In genomic region chr18:25557006-25557405, GRCh38 we compare ENCODE assay signal across 24 cellular contexts.
DNase-seq lines count a peak whose midpoint lies in the region; ATAC-seq, FAIRE-seq and TF ChIP-seq lines count a peak whose summit lies in the region.
"Had no signal": no experiment of that assay in that cellular context is flagged by ENCODE, and none has a peak within 500 bp of the region (broad histone marks: within the 10 kb centered on the region; RNA-seq: fewer than 3 reads in every experiment).

No MANE protein-coding gene starts in this region.

- H3K9me3 ChIP-seq in pancreas (no peaks in the 10 kb centered on the region), SK-N-SH (no peaks in the 10 kb centered on the region)
- H3K9me3 ChIP-seq: BLaER1 had no signal

- H3K27ac ChIP-seq in pancreas (no peak overlapping the region), SK-N-SH (ENCODE audit: low read depth in 2 of 2, low read length in 1 of 2) (no peak overlapping the region)
- H3K27ac ChIP-seq: BLaER1, SK-N-MC had no signal

- ATAC-seq in pancreas (no peak), GM21515 (IDR thresholded peaks at IDR 0.05; ENCODE audit: unreplicated experiment) (no peak)
- ATAC-seq: GM12878, Panc1 had no signal

- DNase-seq in CD14-positive monocyte (ENCODE audit: low spot score) = peak; percentile 48
- DNase-seq in MV-4-11 (lab: John Stamatoyannopoulos, UW) = peak; percentile 28
- peak; percentile 35 for DNase-seq in SKM-1 treated with dmso at 0.1 percent for 144 hours (lab: John Stamatoyannopoulos, UW; ENCODE audit: unreplicated experiment)
- DNase-seq in mesothelial cell of epicardium (ENCODE audit: low spot score in 2 of 2, unreplicated experiment in 2 of 2) = no peak
- no peak for DNase-seq in activated effector memory CD4-positive, alpha-beta T cell treated with Interleukin-2 at 50 U/mL for 16 hours
- no peak for DNase-seq in pancreas
- DNase-seq in SK-N-SH = no peak
- DNase-seq: DND-41; GOT3; Karpas-422; MM.1S; NCI-H1417 treated with DMSO at 0.1 percent for 48 hours; NCI-H2029; NCI-H2171; NCI-H446; NCI-H69; NK-92 treated with Interleukin-12 subunit alpha and Interleukin-12 subunit beta, amount 100 ng/mL, for 24 hours had no signal

- CTCF ChIA-PET in SK-N-SH (lab: Yijun Ruan, JAX) = no interaction called here

- POLR2A ChIA-PET in SK-N-SH (lab: Yijun Ruan, JAX) = no interaction called here

- no peaks in the 10 kb centered on the region for H3K4me1 ChIP-seq in pancreas
- no peaks in the 10 kb centered on the region for H3K4me1 ChIP-seq in SK-N-SH (ENCODE audit: control insufficient read depth in 1 of 2, insufficient read depth in 2 of 2, low read depth in 1 of 2, low read length in 1 of 2)
- H3K4me1 ChIP-seq: BLaER1 had no signal

- intact Hi-C loops in CD14-positive monocyte (cut with micrococcal nuclease) (no loop called here), pancreas (cut with DNase I) (no loop called here)

- no peak overlapping the region for H3K9ac ChIP-seq in SK-N-SH
- H3K9ac ChIP-seq: BLaER1 had no signal

- H3K9me3 Mint-ChIP-seq in CD14-positive monocyte (peaks cover 0 to 3% (median 2%) of the 10 kb centered on the region in 7 donors), mesothelial cell of epicardium (peaks cover 1% of the 10 kb centered on the region)

- no peak overlapping the region for H3K4me2 ChIP-seq in SK-N-SH
- H3K4me2 ChIP-seq: BLaER1 had no signal

- H4K20me1 ChIP-seq in SK-N-SH (ENCODE audit: insufficient read depth) = no peaks in the 10 kb centered on the region
- H4K20me1 ChIP-seq: BLaER1 had no signal

- no peak overlapping the region for H2AFZ ChIP-seq in SK-N-SH (ENCODE audit: low read depth)

- 53 to 65% methylated on average over 7 of the region's 7 CpGs for WGBS in pancreas, 2 donors
- WGBS in SK-N-SH (ENCODE audit: low lambda C conversion rate) = 75% methylated on average over 7 of the region's 7 CpGs

- H3K36me3 Mint-ChIP-seq in CD14-positive monocyte = no peaks in the 10 kb centered on the region
- no peaks in the 10 kb centered on the region for H3K36me3 Mint-ChIP-seq in mesothelial cell of epicardium

- H3K27ac Mint-ChIP-seq in CD14-positive monocyte (peak overlapping the region in 3 of 7 donors; percentile 1 to 46 (median 22)), mesothelial cell of epicardium (peak overlapping the region; percentile 7)

- H3K9me2 ChIP-seq in SK-N-SH = no peaks in the 10 kb centered on the region

- TF ChIP-seq CTCF in CD14-positive monocyte (IDR thresholded peaks at IDR 0.05) (no peak), mesothelial cell of epicardium (IDR thresholded peaks at IDR 0.05; ENCODE audit: unreplicated experiment) (no peak), pancreas (IDR thresholded peaks at IDR 0.05) (no peak), SK-N-SH (IDR thresholded peaks at IDR 0.05) (no peak)

- no peak for TF ChIP-seq EP300 in SK-N-SH (IDR thresholded peaks at IDR 0.05; ENCODE audit: borderline replicate concordance in 1 of 2, low read depth in 1 of 2, low read length in 1 of 2)

- peak overlapping the region in 1 of 2 donors; percentile 52 for H3K4me3 Mint-ChIP-seq in CD14-positive monocyte
- no peak overlapping the region for H3K4me3 Mint-ChIP-seq in mesothelial cell of epicardium

- H3K27me3 ChIP-seq in pancreas (no peaks in the 10 kb centered on the region), SK-N-SH (ENCODE audit: insufficient read depth) (no peaks in the 10 kb centered on the region)
- H3K27me3 ChIP-seq: BLaER1 had no signal

- H3K4me3 ChIP-seq in pancreas (no peak overlapping the region), SK-N-SH (ENCODE audit: low read depth in 2 of 2, low read length in 1 of 2) (no peak overlapping the region)
- H3K4me3 ChIP-seq: BLaER1, GM12878, SK-N-MC had no signal

- H3K36me3 ChIP-seq in pancreas (no peaks in the 10 kb centered on the region), SK-N-SH (replicated peaks in 1 of 2; ENCODE audit: control insufficient read depth in 1 of 2, insufficient read depth in 2 of 2, low read length in 1 of 2) (no peaks in the 10 kb centered on the region)
- H3K36me3 ChIP-seq: BLaER1 had no signal

- H3F3A ChIP-seq in SK-N-SH (replicated peaks; ENCODE audit: insufficient read depth) = no peaks in the 10 kb centered on the region

- H3K4me1 Mint-ChIP-seq in CD14-positive monocyte (peaks cover 32% of the 10 kb centered on the region), mesothelial cell of epicardium (peaks cover 6% of the 10 kb centered on the region)

- TF ChIP-seq RAD21 in SK-N-SH (IDR thresholded peaks at IDR 0.05; ENCODE audit: low read length) = no peak

- no peaks in the 10 kb centered on the region for H3K79me2 ChIP-seq in SK-N-SH (ENCODE audit: insufficient read depth)

- FAIRE-seq in pancreas (lab: Jason Lieb, UNC) = no peak
- FAIRE-seq: G401.6, GM12878, GM18507 had no signal

- H3K27me3 Mint-ChIP-seq in CD14-positive monocyte (ENCODE audit: low read depth in 3 of 3) (no peaks in the 10 kb centered on the region), mesothelial cell of epicardium (ENCODE audit: low read depth) (no peaks in the 10 kb centered on the region)

TF ChIP-seq in SK-N-SH, 30 proteins besides CTCF, POLR2A, EP300 and RAD21 (continues in another document):
- no peak for TF ChIP-seq IRF3 (IDR thresholded peaks at IDR 0.05; ENCODE audit: low read depth, low read length)
- no peak for TF ChIP-seq TCF12 (IDR thresholded peaks at IDR 0.05)
- TF ChIP-seq GABPA (IDR thresholded peaks at IDR 0.05; ENCODE audit: low read depth) = no peak
- TF ChIP-seq YY1 (IDR thresholded peaks at IDR 0.05; ENCODE audit: low read depth) = no peak
- no peak for TF ChIP-seq GATA2 (CRISPR knock-in tag; IDR thresholded peaks at IDR 0.05)
- no peak for TF ChIP-seq USF2 (IDR thresholded peaks at IDR 0.05; ENCODE audit: borderline replicate concordance, low read depth, low read length)
- no peak for TF ChIP-seq RXRA (IDR thresholded peaks at IDR 0.05; ENCODE audit: borderline replicate concordance, low read depth)
- no peak for TF ChIP-seq SIN3A (IDR thresholded peaks at IDR 0.05; ENCODE audit: borderline replicate concordance, low read depth, low read length)
- TF ChIP-seq EZH2phosphoT487 (IDR thresholded peaks at IDR 0.05; ENCODE audit: borderline replicate concordance, low read depth) = no peak
- no peak for TF ChIP-seq JUND (IDR thresholded peaks at IDR 0.05)
- no peak for TF ChIP-seq PBX3 (IDR thresholded peaks at IDR 0.05)
- TF ChIP-seq CHD2 (IDR thresholded peaks at IDR 0.05; ENCODE audit: low read length, partially characterized antibody) = no peak
- TF ChIP-seq USF1 (IDR thresholded peaks at IDR 0.05; ENCODE audit: borderline replicate concordance, low read depth) = no peak

Comparison
In these comparisons a context has a peak if more than half of its experiments do, and no peak if none do; other contexts are left out.
1. DNase-seq: peak in CD14-positive monocyte (single experiment), MV-4-11 (single experiment) and SKM-1 treated with dmso at 0.1 percent for 144 hours (single experiment); none in mesothelial cell of epicardium (0 of 2), activated effector memory CD4-positive, alpha-beta T cell treated with Interleukin-2 at 50 U/mL for 16 hours (single experiment), pancreas (0 of 6) and SK-N-SH (single experiment).